Comparison of ENCODE assay signal across 18 cellular contexts in genomic region chr4:3689576-3690551, GRCh38.
DNase-seq lines count a peak whose midpoint lies in the region; ATAC-seq and TF ChIP-seq lines count a peak whose summit lies in the region.
"Had no signal": no experiment of that assay in that cellular context is flagged by ENCODE, and none has a peak within 500 bp of the region (broad histone marks: within the 10 kb centered on the region; RNA-seq: fewer than 3 reads in every experiment).

No MANE protein-coding gene starts in this region.

- H3K4me3 ChIP-seq in RWPE2 (ENCODE audit: severe bottlenecking) (no peak overlapping the region), left lung (no peak overlapping the region), spleen (no peak overlapping the region), mesendoderm (ENCODE audit: low read length) (no peak overlapping the region)
- H3K4me3 ChIP-seq: GM12878, PC-9 had no signal

- H3K79me2 ChIP-seq in mesendoderm (ENCODE audit: control insufficient read depth, insufficient read depth, low read length): no peaks in the 10 kb centered on the region

- H3K4me1 ChIP-seq in RWPE2 (ENCODE audit: insufficient read depth, poor library complexity, severe bottlenecking): no peaks in the 10 kb centered on the region
- H3K4me1 ChIP-seq in left lung: no peaks in the 10 kb centered on the region
- no peaks in the 10 kb centered on the region for H3K4me1 ChIP-seq in spleen
- no peaks in the 10 kb centered on the region for H3K4me1 ChIP-seq in mesendoderm (ENCODE audit: control insufficient read depth, low read depth, low read length)

- H2BK15ac ChIP-seq in mesendoderm (replicated peaks; ENCODE audit: low read depth): no peak overlapping the region

- H3K4me1 Mint-ChIP-seq in activated CD4-positive, alpha-beta memory T cell treated with anti-CD3 and anti-CD28 coated beads for 36 hours (ENCODE audit: low read depth): no peaks in the 10 kb centered on the region
- no peaks in the 10 kb centered on the region for H3K4me1 Mint-ChIP-seq in osteocyte (ENCODE audit: unreplicated experiment)
- H3K4me1 Mint-ChIP-seq: CD4-positive, alpha-beta memory T cell had no signal

- WGBS in spleen, 5 donors: 76 to 88% (median 86%) methylated on average over 26 to 41 of the region's 41 CpGs
- WGBS in mesendoderm (ENCODE audit: extremely low coverage, insufficient coverage, low lambda C conversion rate): no CpG with 5 or more reads among the region's 41 CpGs

- H2AK5ac ChIP-seq in mesendoderm (ENCODE audit: low read length): no peak overlapping the region

- H2BK5ac ChIP-seq in mesendoderm (ENCODE audit: low read length): no peak overlapping the region

- ATAC-seq in Right ventricle myocardium inferior (no peak), left cardiac atrium (no peak), RWPE2 (ENCODE audit: low read depth) (no peak), left lung (no peak)
- ATAC-seq: GM12878, HCT116 had no signal

- H4K5ac ChIP-seq in mesendoderm (ENCODE audit: low read length): no peak overlapping the region

- no peaks in the 10 kb centered on the region for H3K27me3 Mint-ChIP-seq in activated CD4-positive, alpha-beta memory T cell treated with anti-CD3 and anti-CD28 coated beads for 36 hours
- H3K27me3 Mint-ChIP-seq in osteocyte (ENCODE audit: unreplicated experiment): peaks cover 12% of the 10 kb centered on the region

- H3K36me3 Mint-ChIP-seq in activated CD4-positive, alpha-beta memory T cell treated with anti-CD3 and anti-CD28 coated beads for 36 hours: no peaks in the 10 kb centered on the region
- H3K36me3 Mint-ChIP-seq in osteocyte (ENCODE audit: unreplicated experiment): no peaks in the 10 kb centered on the region
- H3K36me3 Mint-ChIP-seq: CD4-positive, alpha-beta memory T cell had no signal

- no peak overlapping the region for H3K56ac ChIP-seq in mesendoderm (ENCODE audit: low read length)

- no peak overlapping the region for H3K4me2 ChIP-seq in mesendoderm (ENCODE audit: low read length)
- H3K4me2 ChIP-seq: PC-9 had no signal

- POLR2A ChIA-PET in activated CD4-positive, alpha-beta memory T cell treated with anti-CD3 and anti-CD28 coated beads for 36 hours (lab: Charles Lee): no interaction called here

- H3K9me3 Mint-ChIP-seq in activated CD4-positive, alpha-beta memory T cell treated with anti-CD3 and anti-CD28 coated beads for 36 hours: no peaks in the 10 kb centered on the region
- H3K9me3 Mint-ChIP-seq in osteocyte (ENCODE audit: unreplicated experiment): peaks cover 4% of the 10 kb centered on the region

- no peak overlapping the region for H3K23ac ChIP-seq in mesendoderm (ENCODE audit: low read length)

- H3K36me3 ChIP-seq in RWPE2 (ENCODE audit: low read depth) (no peaks in the 10 kb centered on the region), left lung (no peaks in the 10 kb centered on the region), spleen (no peaks in the 10 kb centered on the region), mesendoderm (ENCODE audit: control insufficient read depth, insufficient read depth, low read length) (no peaks in the 10 kb centered on the region)

- no peaks in the 10 kb centered on the region for H3K9me3 ChIP-seq in RWPE2 (ENCODE audit: severe bottlenecking)
- H3K9me3 ChIP-seq in left lung: no peaks in the 10 kb centered on the region
- H3K9me3 ChIP-seq in spleen: peaks cover 0 to 5% (median 0%) of the 10 kb centered on the region in 8 donors

- H3K4me3 Mint-ChIP-seq in activated CD4-positive, alpha-beta memory T cell treated with anti-CD3 and anti-CD28 coated beads for 36 hours: no peak overlapping the region
- no peak overlapping the region for H3K4me3 Mint-ChIP-seq in osteocyte (ENCODE audit: unreplicated experiment)
- H3K4me3 Mint-ChIP-seq: CD4-positive, alpha-beta memory T cell had no signal

- no peak overlapping the region for H4K8ac ChIP-seq in mesendoderm (ENCODE audit: low read depth, low read length)

- no peak overlapping the region for H3K27ac ChIP-seq in RWPE2 (ENCODE audit: poor library complexity, severe bottlenecking)
- H3K27ac ChIP-seq in left lung: no peak overlapping the region
- H3K27ac ChIP-seq in spleen: no peak overlapping the region
- H3K27ac ChIP-seq in mesendoderm (ENCODE audit: low read depth, low read length): no peak overlapping the region
- H3K27ac ChIP-seq: PC-9 had no signal

- H3K79me1 ChIP-seq in mesendoderm (ENCODE audit: low read length): no peaks in the 10 kb centered on the region

- no peak overlapping the region for H3K27ac Mint-ChIP-seq in activated CD4-positive, alpha-beta memory T cell treated with anti-CD3 and anti-CD28 coated beads for 36 hours
- H3K27ac Mint-ChIP-seq in osteocyte (ENCODE audit: unreplicated experiment): no peak overlapping the region
- H3K27ac Mint-ChIP-seq: CD4-positive, alpha-beta memory T cell had no signal

- peak; percentile 58 for DNase-seq in Right ventricle myocardium inferior (ENCODE audit: missing footprints)
- DNase-seq in left cardiac atrium: no peak
- DNase-seq in RWPE2 (ENCODE audit: low spot score): peak; percentile 66
- peak; percentile 20 to 73 for DNase-seq in left lung
- DNase-seq in spleen: peak; percentile 69
- no peak for DNase-seq in mesendoderm
- no peak for DNase-seq in activated CD4-positive, alpha-beta memory T cell treated with anti-CD3 and anti-CD28 coated beads for 36 hours
- no peak for DNase-seq in osteocyte (ENCODE audit: extremely low spot score, unreplicated experiment)
- DNase-seq: CD4-positive, alpha-beta memory T cell; DMS153; NCI-H1092 treated with DMSO at 0.1 percent for 48 hours; NCI-H1694 treated with DMSO at 0.1 percent for 48 hours; NCI-H2107; NCI-H2227 treated with DMSO at 0.1 percent for 48 hours; NCI-H526; PC-9 had no signal

- TF ChIP-seq CTCF in RWPE2 (IDR thresholded peaks at IDR 0.05; ENCODE audit: poor library complexity, severe bottlenecking) (no peak), left lung (IDR thresholded peaks at IDR 0.05) (no peak), spleen (IDR thresholded peaks at IDR 0.05 in 8 of 11, conservative IDR thresholded peaks at IDR 0.05 in 3 of 11) (no peak), osteocyte (IDR thresholded peaks at IDR 0.05) (no peak)

- H3K9ac ChIP-seq in mesendoderm (ENCODE audit: low read length): no peak overlapping the region

- CTCF ChIA-PET in activated CD4-positive, alpha-beta memory T cell treated with anti-CD3 and anti-CD28 coated beads for 36 hours (lab: Charles Lee): no interaction called here

- no peak overlapping the region for H3K18ac ChIP-seq in mesendoderm (ENCODE audit: low read length)

- H2BK120ac ChIP-seq in mesendoderm (ENCODE audit: low read depth, low read length): no peak overlapping the region

- intact Hi-C loops in Right ventricle myocardium inferior (cut with DNase I) (no loop called here), left cardiac atrium (cut with DNase I) (no loop called here), left lung (cut with DNase I) (no loop called here), spleen (cut with DNase I; ENCODE audit: low total_unique reads) (no loop called here)
- intact Hi-C loops in activated CD4-positive, alpha-beta memory T cell treated with anti-CD3 and anti-CD28 coated beads for 36 hours (cut with micrococcal nuclease): no loop called here

- H3K27me3 ChIP-seq in RWPE2 (ENCODE audit: insufficient read depth, poor library complexity, severe bottlenecking) (peaks cover 3% of the 10 kb centered on the region), left lung (peaks cover 0 to 10% of the 10 kb centered on the region in 2 donors), spleen (replicated peaks in 1 of 7) (no peaks in the 10 kb centered on the region), mesendoderm (ENCODE audit: insufficient read depth, low read length, poor library complexity) (no peaks in the 10 kb centered on the region)

- no peak for TF ChIP-seq POLR2A in spleen (IDR thresholded peaks at IDR 0.05)

- no peak overlapping the region for H3K4ac ChIP-seq in mesendoderm (ENCODE audit: low read depth, low read length)

Comparison
In these comparisons a context has a peak if more than half of its experiments do, and no peak if none do; other contexts are left out.
1. DNase-seq: peak in Right ventricle myocardium inferior (single experiment), RWPE2 (single experiment), left lung (2 of 2) and spleen (single experiment); none in left cardiac atrium (single experiment), mesendoderm (single experiment), activated CD4-positive, alpha-beta memory T cell treated with anti-CD3 and anti-CD28 coated beads for 36 hours (single experiment) and osteocyte (single experiment).